ENCODE assay signal across 17 cellular contexts in genomic region chr4:75370582-75370981, GRCh38.
DNase-seq lines count a peak whose midpoint lies in the region; TF ChIP-seq lines count a peak whose summit lies in the region.
"Had no signal": no experiment of that assay in that cellular context is flagged by ENCODE, and none has a peak within 500 bp of the region (broad histone marks: within the 10 kb centered on the region; RNA-seq: fewer than 3 reads in every experiment).

No MANE protein-coding gene starts in this region.

- H3K27ac Mint-ChIP-seq in nephron, result peak overlapping the region; percentile 42 to 78 (median 74)
- H3K27ac Mint-ChIP-seq: B cell; H9; T-helper 1 cell treated with Interleukin-12 subunit alpha and Interleukin-12 subunit beta and Interleukin-4 antibody, amounts not matched to agents 30 μg/mL and 1 μg/mL, for 36 hours had no signal

- H3K4me1 Mint-ChIP-seq in nephron, result peaks cover 54% of the 10 kb centered on the region
- H3K4me1 Mint-ChIP-seq: B cell, H9 had no signal

- peaks cover 3% of the 10 kb centered on the region for H3K27me3 Mint-ChIP-seq in nephron (ENCODE audit: low read depth)

- H3K9me3 Mint-ChIP-seq in nephron, result peaks cover 5% of the 10 kb centered on the region
- H3K9me3 Mint-ChIP-seq: H9; T-helper 1 cell treated with Interleukin-12 subunit alpha and Interleukin-12 subunit beta and Interleukin-4 antibody, amounts not matched to agents 30 μg/mL and 1 μg/mL, for 36 hours had no signal

- H3K4me3 Mint-ChIP-seq in nephron, result no peak overlapping the region
- H3K4me3 Mint-ChIP-seq: B cell; H9; T-helper 1 cell treated with Interleukin-12 subunit alpha and Interleukin-12 subunit beta and Interleukin-4 antibody, amounts not matched to agents 30 μg/mL and 1 μg/mL, for 36 hours had no signal

- no peaks in the 10 kb centered on the region for H3K36me3 Mint-ChIP-seq in nephron (ENCODE audit: low read depth)

- DNase-seq in NCI-H1092 treated with DMSO at 0.1 percent for 48 hours (lab: John Stamatoyannopoulos, UW) (peak; percentile 13), NCI-H1092 (lab: John Stamatoyannopoulos, UW) (no peak), NCI-H1417 treated with DMSO at 0.1 percent for 48 hours (lab: John Stamatoyannopoulos, UW) (peak; percentile 11), NCI-H774 (lab: John Stamatoyannopoulos, UW) (peak; percentile 53), NCI-H2081 (lab: John Stamatoyannopoulos, UW) (no peak), NCI-H82 (lab: John Stamatoyannopoulos, UW) (no peak), HuH-7.5 (ENCODE audit: low spot score) (no peak)
- DNase-seq: Caco-2, DMS79 treated with DMSO at 0.1 percent for 48 hours, H9, NCI-H1436, NCI-H2029 treated with DMSO at 0.1 percent for 48 hours, NCI-H524, RPMI8226 had no signal

- TF ChIP-seq CTCF in nephron (IDR thresholded peaks at IDR 0.05; ENCODE audit: unreplicated experiment in 3 of 3), result no peak

Comparison
In these comparisons a context has a peak if more than half of its experiments do, and no peak if none do; other contexts are left out.
1. DNase-seq: peak in NCI-H1092 treated with DMSO at 0.1 percent for 48 hours (single experiment), NCI-H1417 treated with DMSO at 0.1 percent for 48 hours (single experiment) and NCI-H774 (single experiment); none in NCI-H1092 (single experiment), NCI-H2081 (0 of 2), NCI-H82 (single experiment) and HuH-7.5 (single experiment).